30 cellular contexts compared by ENCODE assay signal in genomic region chr10:68790476-68790875, GRCh38.
"Had no signal": no experiment of that assay in that cellular context is flagged by ENCODE, and none has a peak within 500 bp of the region (broad histone marks: within the 10 kb centered on the region; RNA-seq: fewer than 3 reads in every experiment).

No MANE protein-coding gene starts in this region.

- DNase-seq: activated B cell treated with CpG ODN at 0.5 μM for 24 hours; activated CD4-positive, alpha-beta T cell treated with anti-CD3 and anti-CD28 coated beads for 4 hours; activated CD4-positive, alpha-beta T cell treated with anti-CD3 and anti-CD28 coated beads, Interleukin-2, amount 10 ng/mL, durations not matched to agents 24 days and 14 days; activated CD4-positive, alpha-beta T cell treated with anti-CD3 and anti-CD28 coated beads, Interleukin-2, amount 50 U/mL, for 1 hour; activated CD4-positive, alpha-beta T cell treated with anti-CD3 and anti-CD28 coated beads, Interleukin-2, amount 50 U/mL, for 4 hours; activated CD4-positive, CD25-positive, alpha-beta regulatory T cell treated with anti-CD3 and anti-CD28 coated beads, Interleukin-2, amount 50 U/mL, for 72 hours; activated CD8-positive, alpha-beta memory T cell treated with anti-CD3 and anti-CD28 coated beads, Interleukin-2, amount 50 U/mL, for 4 hours; activated CD8-positive, alpha-beta T cell treated with anti-CD3 and anti-CD28 coated beads for 36 hours; activated gamma-delta T cell; activated naive CD4-positive, alpha-beta T cell treated with anti-CD3 and anti-CD28 coated beads, Interleukin-2, amount 50 U/mL, for 16 hours; activated naive CD4-positive, alpha-beta T cell treated with Interleukin-2 at 50 U/mL for 16 hours; activated naive CD8-positive, alpha-beta T cell treated with anti-CD3 and anti-CD28 coated beads for 36 hours; activated T-cell treated with anti-CD3 and anti-CD28 coated beads for 4 hours; activated T-cell treated with anti-CD3 and anti-CD28 coated beads, Interleukin-2, amount 50 U/mL, for 1 hour; activated T-cell treated with anti-CD3 and anti-CD28 coated beads, Interleukin-2, amount 50 U/mL, for 4 hours; activated T-cell treated with anti-CD3 and anti-CD28 coated beads, Interleukin-2, amount 50 U/mL, for 72 hours; adrenal gland; amniotic stem cell; aorta; body of pancreas; brain microvascular endothelial cell; central memory CD4-positive, alpha-beta T cell; T-helper 1 cell; T-helper 2 cell; T-helper 9 cell had no signal

- H3K4me3 Mint-ChIP-seq: activated B cell treated with CpG ODN at 0.5 μM for 24 hours; activated CD4-positive, alpha-beta T cell treated with anti-CD3 and anti-CD28 coated beads, Interleukin-2, amount 10 ng/mL, durations not matched to agents 24 days and 14 days; activated CD8-positive, alpha-beta T cell treated with anti-CD3 and anti-CD28 coated beads for 36 hours; activated naive CD8-positive, alpha-beta T cell treated with anti-CD3 and anti-CD28 coated beads for 36 hours; activated T-cell treated with anti-CD3 and anti-CD28 coated beads, Interleukin-2, amount 50 U/mL, for 4 hours; activated T-cell treated with anti-CD3 and anti-CD28 coated beads, Interleukin-2, amount 50 U/mL, for 72 hours; activated T-helper 1 cell treated with anti-CD3 and anti-CD28 coated beads, Interleukin-12 subunit alpha, Interleukin-12 subunit beta, Interleukin-2, Interleukin-4 antibody, amounts not matched to agents 30 ng/mL and 10 ng/mL and 1 ng/mL, durations not matched to agents 14 hours and 24 hours and 36 hours; activated T-helper 17 cell treated with anti-CD3 and anti-CD28 coated beads, Interleukin-2, amount 50 U/mL, for 72 hours; T-helper 1 cell treated with Interleukin-12 subunit alpha and Interleukin-12 subunit beta and Interleukin-4 antibody, amounts not matched to agents 30 μg/mL and 1 μg/mL, for 36 hours; T-helper 2 cell treated with Interferon-gamma antibody and Interleukin-4, amounts not matched to agents 5 μg/mL and 100 μg/mL, for 36 hours had no signal

- H3K9me3 Mint-ChIP-seq: activated B cell treated with CpG ODN at 0.5 μM for 24 hours; activated CD4-positive, alpha-beta T cell treated with anti-CD3 and anti-CD28 coated beads, Interleukin-2, amount 10 ng/mL, durations not matched to agents 24 days and 14 days; activated CD8-positive, alpha-beta T cell treated with anti-CD3 and anti-CD28 coated beads for 36 hours; activated naive CD4-positive, alpha-beta T cell treated with anti-CD3 and anti-CD28 coated beads, Interleukin-2, amount 50 U/mL, for 72 hours; activated naive CD8-positive, alpha-beta T cell treated with anti-CD3 and anti-CD28 coated beads for 36 hours; activated T-cell treated with anti-CD3 and anti-CD28 coated beads, Interleukin-2, amount 50 U/mL, for 4 hours; activated T-cell treated with anti-CD3 and anti-CD28 coated beads, Interleukin-2, amount 50 U/mL, for 72 hours; activated T-helper 1 cell treated with anti-CD3 and anti-CD28 coated beads, Interleukin-12 subunit alpha, Interleukin-12 subunit beta, Interleukin-2, Interleukin-4 antibody, amounts not matched to agents 30 ng/mL and 10 ng/mL and 1 ng/mL, durations not matched to agents 14 hours and 24 hours and 36 hours; activated T-helper 17 cell treated with anti-CD3 and anti-CD28 coated beads, Interleukin-2, amount 50 U/mL, for 72 hours; T-helper 1 cell treated with Interleukin-12 subunit alpha and Interleukin-12 subunit beta and Interleukin-4 antibody, amounts not matched to agents 30 μg/mL and 1 μg/mL, for 36 hours; T-helper 2 cell treated with Interferon-gamma antibody and Interleukin-4, amounts not matched to agents 5 μg/mL and 100 μg/mL, for 36 hours had no signal

- H3K4me1 Mint-ChIP-seq: activated B cell treated with CpG ODN at 0.5 μM for 24 hours; activated CD4-positive, alpha-beta T cell treated with anti-CD3 and anti-CD28 coated beads, Interleukin-2, amount 10 ng/mL, durations not matched to agents 24 days and 14 days; activated naive CD8-positive, alpha-beta T cell treated with anti-CD3 and anti-CD28 coated beads for 36 hours; activated T-helper 17 cell treated with anti-CD3 and anti-CD28 coated beads, Interleukin-2, amount 50 U/mL, for 72 hours had no signal

- H3K27me3 Mint-ChIP-seq: activated B cell treated with CpG ODN at 0.5 μM for 24 hours; activated CD4-positive, alpha-beta T cell treated with anti-CD3 and anti-CD28 coated beads, Interleukin-2, amount 10 ng/mL, durations not matched to agents 24 days and 14 days; activated CD8-positive, alpha-beta T cell treated with anti-CD3 and anti-CD28 coated beads for 36 hours; activated naive CD8-positive, alpha-beta T cell treated with anti-CD3 and anti-CD28 coated beads for 36 hours; activated T-helper 17 cell treated with anti-CD3 and anti-CD28 coated beads, Interleukin-2, amount 50 U/mL, for 72 hours had no signal

- H3K27ac Mint-ChIP-seq: activated B cell treated with CpG ODN at 0.5 μM for 24 hours; activated CD4-positive, alpha-beta T cell treated with anti-CD3 and anti-CD28 coated beads, Interleukin-2, amount 10 ng/mL, durations not matched to agents 24 days and 14 days; activated CD8-positive, alpha-beta T cell treated with anti-CD3 and anti-CD28 coated beads for 36 hours; activated naive CD8-positive, alpha-beta T cell treated with anti-CD3 and anti-CD28 coated beads for 36 hours; activated T-cell treated with anti-CD3 and anti-CD28 coated beads, Interleukin-2, amount 50 U/mL, for 72 hours; activated T-helper 1 cell treated with anti-CD3 and anti-CD28 coated beads, Interleukin-12 subunit alpha, Interleukin-12 subunit beta, Interleukin-2, Interleukin-4 antibody, amounts not matched to agents 30 ng/mL and 10 ng/mL and 1 ng/mL, durations not matched to agents 14 hours and 24 hours and 36 hours; activated T-helper 17 cell treated with anti-CD3 and anti-CD28 coated beads, Interleukin-2, amount 50 U/mL, for 72 hours; T-helper 1 cell treated with Interleukin-12 subunit alpha and Interleukin-12 subunit beta and Interleukin-4 antibody, amounts not matched to agents 30 μg/mL and 1 μg/mL, for 36 hours; T-helper 2 cell treated with Interferon-gamma antibody and Interleukin-4, amounts not matched to agents 5 μg/mL and 100 μg/mL, for 36 hours had no signal
